In genomic region chr20:43809206-43809819, GRCh38 we compare ENCODE assay signal across 31 cellular contexts.
"Had no signal": no experiment of that assay in that cellular context is flagged by ENCODE, and none has a peak within 500 bp of the region (broad histone marks: within the 10 kb centered on the region; RNA-seq: fewer than 3 reads in every experiment).

No MANE protein-coding gene starts in this region.

- H3K36me3 ChIP-seq: left lung, lower lobe of right lung, neural progenitor cell, neutrophil, right atrium auricular region, stomach, thyroid gland, transverse colon, upper lobe of left lung, vagina had no signal

- H3K4me1 ChIP-seq: left lung, lower lobe of right lung, neural progenitor cell, parathyroid adenoma, psoas muscle, right atrium auricular region, stomach, testis, thyroid gland, transverse colon, upper lobe of left lung, vagina had no signal

- H3K4me3 ChIP-seq: left lung, lower lobe of right lung, neural progenitor cell, psoas muscle, right atrium auricular region, skin epidermis, stomach, testis, thyroid gland, transverse colon, upper lobe of left lung, vagina had no signal

- H3K9me3 ChIP-seq: neutrophil, testis, thyroid gland had no signal

- H3K27ac ChIP-seq: left lung, lower lobe of right lung, neural progenitor cell, neutrophil, parathyroid adenoma, psoas muscle, right atrium auricular region, skin epidermis, stomach, testis, thyroid gland, transverse colon, upper lobe of left lung, vagina had no signal

- DNase-seq: hypothalamus; immature natural killer cell; kidney; left colon; left lung; lower lobe of right lung; mammary epithelial cell; mesenchymal stem cell; naive B cell; natural killer cell; nephron progenitor cell; occipital lobe; psoas muscle; stimulated activated CD4-positive, alpha-beta T cell treated with anti-CD3 and anti-CD28 coated beads, Interleukin-12 subunit alpha, Interleukin-12 subunit beta, amount 100 ng/mL, for 4 hours; stimulated activated CD4-positive, alpha-beta T cell treated with anti-CD3 and anti-CD28 coated beads, Interleukin-15, amount 100 ng/mL, for 24 hours; stimulated activated CD4-positive, alpha-beta T cell treated with anti-CD3 and anti-CD28 coated beads, Interleukin-2, amount 100 ng/mL, for 24 hours; stimulated activated CD4-positive, alpha-beta T cell treated with anti-CD3 and anti-CD28 coated beads, Interleukin-4, amount 100 ng/mL, for 1 hour; stimulated activated naive B cell treated with anti-CD40 and anti-IgM and Interleukin-4, amounts not matched to agents 10 μg/mL and 1 μg/mL and 100 μg/mL, for 72 hours; stimulated activated naive CD8-positive, alpha-beta T cell treated with anti-CD3 and anti-CD28 coated beads, Interleukin-15, Interleukin-2, amounts not matched to agents 100 U/mL and 50 U/mL, for 24 hours; stomach; testis; thyroid gland; transverse colon; upper lobe of left lung had no signal

- ATAC-seq: left colon; left lung; lower lobe of right lung; natural killer cell; psoas muscle; sciatic nerve; stimulated activated naive B cell treated with anti-CD40 and anti-IgM and Interleukin-4, amounts not matched to agents 10 μg/mL and 1 μg/mL and 100 μg/mL, for 72 hours; stimulated activated naive CD8-positive, alpha-beta T cell treated with anti-CD3 and anti-CD28 coated beads, Interleukin-15, Interleukin-2, amounts not matched to agents 100 U/mL and 50 U/mL, for 24 hours had no signal
